In the genomic region with DNA sequence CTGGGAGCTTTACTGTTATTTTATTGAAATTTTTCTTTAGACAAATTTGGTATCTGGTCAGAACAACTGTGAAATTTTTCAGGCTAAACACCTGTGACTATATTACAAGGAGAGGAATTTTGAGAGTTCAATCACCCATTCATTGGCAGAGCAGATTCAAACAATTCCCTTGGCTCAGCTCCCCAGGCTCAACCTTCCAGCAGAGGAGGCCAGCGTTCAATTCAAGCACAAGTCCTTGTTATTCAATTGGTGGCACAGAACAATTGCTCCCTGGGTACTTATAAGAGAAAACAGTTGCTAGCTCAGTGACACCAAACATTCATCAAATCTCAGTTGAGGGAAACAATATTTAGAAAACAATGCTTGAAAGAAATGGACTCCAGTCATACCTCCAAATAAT, we compare ENCODE assay signal across 9 cellular contexts.
DNase-seq lines count a peak whose midpoint lies in the region; ATAC-seq and TF ChIP-seq lines count a peak whose summit lies in the region.
"Had no signal": no experiment of that assay in that cellular context is flagged by ENCODE, and none has a peak within 500 bp of the region (broad histone marks: within the 10 kb centered on the region; RNA-seq: fewer than 3 reads in every experiment).

No MANE protein-coding gene starts in this region.

- peaks cover 23% of the 10 kb centered on the region for H3K4me1 Mint-ChIP-seq in activated CD4-positive, alpha-beta T cell treated with anti-CD3 and anti-CD28 coated beads, Interleukin-2, amount 10 ng/mL, durations not matched to agents 24 days and 14 days

- H3K4me3 Mint-ChIP-seq in activated CD4-positive, alpha-beta T cell treated with anti-CD3 and anti-CD28 coated beads, Interleukin-2, amount 10 ng/mL, durations not matched to agents 24 days and 14 days = no peak overlapping the region

- no peaks in the 10 kb centered on the region for H3K4me1 ChIP-seq in upper lobe of left lung

- intact Hi-C loops in activated CD4-positive, alpha-beta T cell treated with anti-CD3 and anti-CD28 coated beads, Interleukin-2, amount 10 ng/mL, durations not matched to agents 24 days and 14 days (cut with micrococcal nuclease) = loop anchor here (10.0 kb wide), 1 partner anchor 623 kb away; a partner anchor contains a TSS

- no peaks in the 10 kb centered on the region for H3K9me3 ChIP-seq in upper lobe of left lung

- TF ChIP-seq CTCF in epithelial cell of esophagus (IDR thresholded peaks at IDR 0.05; ENCODE audit: insufficient read depth, low read depth, low read length, missing control alignments) (peak; percentile 59), retinal pigment epithelial cell (conservative IDR thresholded peaks at IDR 0.05; ENCODE audit: low read depth, low read length) (peak; percentile 49), upper lobe of left lung (IDR thresholded peaks at IDR 0.05) (peak in 1 of 6 experiments; percentile 7)

- TF ChIP-seq EP300 in upper lobe of left lung (IDR thresholded peaks at IDR 0.05) = no peak

- no peak overlapping the region for H3K27ac ChIP-seq in upper lobe of left lung

- no peaks in the 10 kb centered on the region for H3K9me3 Mint-ChIP-seq in activated CD4-positive, alpha-beta T cell treated with anti-CD3 and anti-CD28 coated beads, Interleukin-2, amount 10 ng/mL, durations not matched to agents 24 days and 14 days

- DNase-seq in activated CD4-positive, alpha-beta T cell treated with anti-CD3 and anti-CD28 coated beads, Interleukin-2, amount 10 ng/mL, durations not matched to agents 24 days and 14 days = peak; percentile 63
- DNase-seq in activated CD4-positive, alpha-beta T cell treated with anti-CD3 and anti-CD28 coated beads for 1 hour = no peak
- DNase-seq in NCI-H2227 (lab: John Stamatoyannopoulos, UW; ENCODE audit: unreplicated experiment) (peak; percentile 10), epithelial cell of esophagus (ENCODE audit: low read depth) (peak; percentile 36), retinal pigment epithelial cell (ENCODE audit: low read depth) (no peak), GOT3 (lab: John Stamatoyannopoulos, UW) (no peak), cerebellum (ENCODE audit: low spot score) (no peak), upper lobe of left lung (no peak)
- DNase-seq: activated CD4-positive, alpha-beta T cell treated with anti-CD3 and anti-CD28 coated beads, Interleukin-2, amount 50 U/mL, for 48 hours had no signal

- no peaks in the 10 kb centered on the region for H3K36me3 ChIP-seq in upper lobe of left lung

- H3K4me3 ChIP-seq in epithelial cell of esophagus (ENCODE audit: low read length) = no peak overlapping the region
- no peak overlapping the region for H3K4me3 ChIP-seq in retinal pigment epithelial cell (ENCODE audit: low read length)
- no peak overlapping the region for H3K4me3 ChIP-seq in upper lobe of left lung

- no peaks in the 10 kb centered on the region for H3K27me3 Mint-ChIP-seq in activated CD4-positive, alpha-beta T cell treated with anti-CD3 and anti-CD28 coated beads, Interleukin-2, amount 10 ng/mL, durations not matched to agents 24 days and 14 days

- no peak overlapping the region for H3K27ac Mint-ChIP-seq in activated CD4-positive, alpha-beta T cell treated with anti-CD3 and anti-CD28 coated beads, Interleukin-2, amount 10 ng/mL, durations not matched to agents 24 days and 14 days

- whole genome bisulfite sequencing in upper lobe of left lung, 2 donors = 33 to 34% methylated on average over 1 of the region's 1 CpG

- ATAC-seq in upper lobe of left lung (ENCODE audit: low FRiP score in 2 of 2) = no peak

- H3K27me3 ChIP-seq in upper lobe of left lung = no peaks in the 10 kb centered on the region

- no peak for TF ChIP-seq POLR2A in upper lobe of left lung (IDR thresholded peaks at IDR 0.05)

- peaks cover 2% of the 10 kb centered on the region for H3K36me3 Mint-ChIP-seq in activated CD4-positive, alpha-beta T cell treated with anti-CD3 and anti-CD28 coated beads, Interleukin-2, amount 10 ng/mL, durations not matched to agents 24 days and 14 days (ENCODE audit: low read depth)

Comparison
In these comparisons a context has a peak if more than half of its experiments do, and no peak if none do; other contexts are left out.
1. DNase-seq: peak in activated CD4-positive, alpha-beta T cell treated with anti-CD3 and anti-CD28 coated beads, Interleukin-2, amount 10 ng/mL, durations not matched to agents 24 days and 14 days (single experiment), NCI-H2227 (single experiment) and epithelial cell of esophagus (single experiment); none in activated CD4-positive, alpha-beta T cell treated with anti-CD3 and anti-CD28 coated beads for 1 hour (single experiment), retinal pigment epithelial cell (single experiment), GOT3 (single experiment), cerebellum (single experiment) and upper lobe of left lung (0 of 2).